In the genomic region with DNA sequence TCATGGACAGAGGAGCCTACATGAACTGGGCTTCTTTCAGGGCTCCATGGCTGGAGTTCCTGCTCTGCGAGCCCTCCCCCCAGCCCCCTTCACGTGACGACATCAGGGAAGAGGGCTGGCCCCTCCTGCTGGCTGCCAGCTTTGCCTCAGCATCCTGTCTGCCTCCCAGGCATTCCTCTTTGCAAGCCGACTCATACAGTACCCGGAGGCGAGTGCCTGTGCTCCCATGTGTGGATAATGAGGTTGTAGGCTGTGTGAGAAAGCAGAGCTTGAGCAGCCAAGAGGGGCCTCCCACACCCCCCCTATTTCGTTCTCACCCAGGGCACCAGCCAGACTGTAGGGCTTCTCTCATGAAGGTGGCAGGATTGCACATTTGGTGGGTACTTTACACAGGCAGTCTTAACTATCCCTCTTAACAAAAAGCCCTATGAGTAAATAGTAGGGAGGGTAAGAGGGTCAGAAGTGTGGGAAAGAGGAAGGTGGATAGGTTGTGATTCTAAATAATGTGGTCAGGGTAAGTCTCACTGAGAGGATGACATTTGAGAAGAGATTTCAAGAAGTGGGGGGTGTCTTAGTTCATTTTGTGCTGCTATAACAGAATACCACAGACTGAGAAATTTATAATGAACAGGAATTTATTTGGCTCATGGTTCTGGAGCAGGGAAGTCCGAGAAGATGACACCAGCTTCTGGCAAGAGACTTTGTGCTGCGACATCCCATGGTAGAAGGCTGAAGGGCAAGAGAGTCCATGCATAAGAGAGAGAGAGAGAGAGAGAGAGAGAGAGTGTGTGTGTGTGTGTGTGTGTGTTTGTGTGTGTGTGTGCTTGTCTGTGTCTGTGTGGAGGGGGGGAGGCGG, we compare ENCODE assay signal across 1 cellular context.
TF ChIP-seq lines count a peak whose summit lies in the region.

No MANE protein-coding gene starts in this region.

TF ChIP-seq in H1, 55 proteins besides CTCF, POLR2A, EP300 and RAD21 (continued from another document):
- TF ChIP-seq, protein P1, sequence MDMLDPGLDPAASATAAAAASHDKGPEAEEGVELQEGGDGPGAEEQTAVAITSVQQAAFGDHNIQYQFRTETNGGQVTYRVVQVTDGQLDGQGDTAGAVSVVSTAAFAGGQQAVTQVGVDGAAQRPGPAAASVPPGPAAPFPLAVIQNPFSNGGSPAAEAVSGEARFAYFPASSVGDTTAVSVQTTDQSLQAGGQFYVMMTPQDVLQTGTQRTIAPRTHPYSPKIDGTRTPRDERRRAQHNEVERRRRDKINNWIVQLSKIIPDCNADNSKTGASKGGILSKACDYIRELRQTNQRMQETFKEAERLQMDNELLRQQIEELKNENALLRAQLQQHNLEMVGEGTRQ (IDR thresholded peaks at IDR 0.05; ENCODE audit: low read length): peak; percentile 83
- peak; percentile 76 for TF ChIP-seq CREB1 (IDR thresholded peaks at IDR 0.05)
- peak; percentile 26; the same call in 1 of the 2 replicates for TF ChIP-seq JUND (IDR thresholded peaks at IDR 0.05; ENCODE audit: low read length)
- TF ChIP-seq SIX5 (IDR thresholded peaks at IDR 0.05; ENCODE audit: low read depth, low read length): no peak
- TF ChIP-seq BACH1 (IDR thresholded peaks at IDR 0.05; ENCODE audit: low read length): no peak
- no peak for TF ChIP-seq NANOG (IDR thresholded peaks at IDR 0.05; ENCODE audit: insufficient read depth, low read depth, low read length, poor library complexity, severe bottlenecking)
- no peak for TF ChIP-seq MAFK (IDR thresholded peaks at IDR 0.05; ENCODE audit: low read depth, low read length)
- no peak for TF ChIP-seq KDM4A (IDR thresholded peaks at IDR 0.05; ENCODE audit: low read depth, low read length, severe bottlenecking)
- peak; percentile 64 for TF ChIP-seq TBP (IDR thresholded peaks at IDR 0.05; ENCODE audit: low read depth, low read length)
- TF ChIP-seq SIRT6 (IDR thresholded peaks at IDR 0.05; ENCODE audit: low read length): no peak
- TF ChIP-seq, protein P2, sequence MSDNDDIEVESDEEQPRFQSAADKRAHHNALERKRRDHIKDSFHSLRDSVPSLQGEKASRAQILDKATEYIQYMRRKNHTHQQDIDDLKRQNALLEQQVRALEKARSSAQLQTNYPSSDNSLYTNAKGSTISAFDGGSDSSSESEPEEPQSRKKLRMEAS (IDR thresholded peaks at IDR 0.05): peak; percentile 33; the same call in 1 of the 2 replicates
- peak; percentile 60; the same call in 1 of the 2 replicates for TF ChIP-seq TAF1 (IDR thresholded peaks at IDR 0.05; ENCODE audit: low read depth, low read length)
- no peak for TF ChIP-seq CHD1 (IDR thresholded peaks at IDR 0.05; ENCODE audit: low read depth, low read length)
- TF ChIP-seq, protein P3, sequence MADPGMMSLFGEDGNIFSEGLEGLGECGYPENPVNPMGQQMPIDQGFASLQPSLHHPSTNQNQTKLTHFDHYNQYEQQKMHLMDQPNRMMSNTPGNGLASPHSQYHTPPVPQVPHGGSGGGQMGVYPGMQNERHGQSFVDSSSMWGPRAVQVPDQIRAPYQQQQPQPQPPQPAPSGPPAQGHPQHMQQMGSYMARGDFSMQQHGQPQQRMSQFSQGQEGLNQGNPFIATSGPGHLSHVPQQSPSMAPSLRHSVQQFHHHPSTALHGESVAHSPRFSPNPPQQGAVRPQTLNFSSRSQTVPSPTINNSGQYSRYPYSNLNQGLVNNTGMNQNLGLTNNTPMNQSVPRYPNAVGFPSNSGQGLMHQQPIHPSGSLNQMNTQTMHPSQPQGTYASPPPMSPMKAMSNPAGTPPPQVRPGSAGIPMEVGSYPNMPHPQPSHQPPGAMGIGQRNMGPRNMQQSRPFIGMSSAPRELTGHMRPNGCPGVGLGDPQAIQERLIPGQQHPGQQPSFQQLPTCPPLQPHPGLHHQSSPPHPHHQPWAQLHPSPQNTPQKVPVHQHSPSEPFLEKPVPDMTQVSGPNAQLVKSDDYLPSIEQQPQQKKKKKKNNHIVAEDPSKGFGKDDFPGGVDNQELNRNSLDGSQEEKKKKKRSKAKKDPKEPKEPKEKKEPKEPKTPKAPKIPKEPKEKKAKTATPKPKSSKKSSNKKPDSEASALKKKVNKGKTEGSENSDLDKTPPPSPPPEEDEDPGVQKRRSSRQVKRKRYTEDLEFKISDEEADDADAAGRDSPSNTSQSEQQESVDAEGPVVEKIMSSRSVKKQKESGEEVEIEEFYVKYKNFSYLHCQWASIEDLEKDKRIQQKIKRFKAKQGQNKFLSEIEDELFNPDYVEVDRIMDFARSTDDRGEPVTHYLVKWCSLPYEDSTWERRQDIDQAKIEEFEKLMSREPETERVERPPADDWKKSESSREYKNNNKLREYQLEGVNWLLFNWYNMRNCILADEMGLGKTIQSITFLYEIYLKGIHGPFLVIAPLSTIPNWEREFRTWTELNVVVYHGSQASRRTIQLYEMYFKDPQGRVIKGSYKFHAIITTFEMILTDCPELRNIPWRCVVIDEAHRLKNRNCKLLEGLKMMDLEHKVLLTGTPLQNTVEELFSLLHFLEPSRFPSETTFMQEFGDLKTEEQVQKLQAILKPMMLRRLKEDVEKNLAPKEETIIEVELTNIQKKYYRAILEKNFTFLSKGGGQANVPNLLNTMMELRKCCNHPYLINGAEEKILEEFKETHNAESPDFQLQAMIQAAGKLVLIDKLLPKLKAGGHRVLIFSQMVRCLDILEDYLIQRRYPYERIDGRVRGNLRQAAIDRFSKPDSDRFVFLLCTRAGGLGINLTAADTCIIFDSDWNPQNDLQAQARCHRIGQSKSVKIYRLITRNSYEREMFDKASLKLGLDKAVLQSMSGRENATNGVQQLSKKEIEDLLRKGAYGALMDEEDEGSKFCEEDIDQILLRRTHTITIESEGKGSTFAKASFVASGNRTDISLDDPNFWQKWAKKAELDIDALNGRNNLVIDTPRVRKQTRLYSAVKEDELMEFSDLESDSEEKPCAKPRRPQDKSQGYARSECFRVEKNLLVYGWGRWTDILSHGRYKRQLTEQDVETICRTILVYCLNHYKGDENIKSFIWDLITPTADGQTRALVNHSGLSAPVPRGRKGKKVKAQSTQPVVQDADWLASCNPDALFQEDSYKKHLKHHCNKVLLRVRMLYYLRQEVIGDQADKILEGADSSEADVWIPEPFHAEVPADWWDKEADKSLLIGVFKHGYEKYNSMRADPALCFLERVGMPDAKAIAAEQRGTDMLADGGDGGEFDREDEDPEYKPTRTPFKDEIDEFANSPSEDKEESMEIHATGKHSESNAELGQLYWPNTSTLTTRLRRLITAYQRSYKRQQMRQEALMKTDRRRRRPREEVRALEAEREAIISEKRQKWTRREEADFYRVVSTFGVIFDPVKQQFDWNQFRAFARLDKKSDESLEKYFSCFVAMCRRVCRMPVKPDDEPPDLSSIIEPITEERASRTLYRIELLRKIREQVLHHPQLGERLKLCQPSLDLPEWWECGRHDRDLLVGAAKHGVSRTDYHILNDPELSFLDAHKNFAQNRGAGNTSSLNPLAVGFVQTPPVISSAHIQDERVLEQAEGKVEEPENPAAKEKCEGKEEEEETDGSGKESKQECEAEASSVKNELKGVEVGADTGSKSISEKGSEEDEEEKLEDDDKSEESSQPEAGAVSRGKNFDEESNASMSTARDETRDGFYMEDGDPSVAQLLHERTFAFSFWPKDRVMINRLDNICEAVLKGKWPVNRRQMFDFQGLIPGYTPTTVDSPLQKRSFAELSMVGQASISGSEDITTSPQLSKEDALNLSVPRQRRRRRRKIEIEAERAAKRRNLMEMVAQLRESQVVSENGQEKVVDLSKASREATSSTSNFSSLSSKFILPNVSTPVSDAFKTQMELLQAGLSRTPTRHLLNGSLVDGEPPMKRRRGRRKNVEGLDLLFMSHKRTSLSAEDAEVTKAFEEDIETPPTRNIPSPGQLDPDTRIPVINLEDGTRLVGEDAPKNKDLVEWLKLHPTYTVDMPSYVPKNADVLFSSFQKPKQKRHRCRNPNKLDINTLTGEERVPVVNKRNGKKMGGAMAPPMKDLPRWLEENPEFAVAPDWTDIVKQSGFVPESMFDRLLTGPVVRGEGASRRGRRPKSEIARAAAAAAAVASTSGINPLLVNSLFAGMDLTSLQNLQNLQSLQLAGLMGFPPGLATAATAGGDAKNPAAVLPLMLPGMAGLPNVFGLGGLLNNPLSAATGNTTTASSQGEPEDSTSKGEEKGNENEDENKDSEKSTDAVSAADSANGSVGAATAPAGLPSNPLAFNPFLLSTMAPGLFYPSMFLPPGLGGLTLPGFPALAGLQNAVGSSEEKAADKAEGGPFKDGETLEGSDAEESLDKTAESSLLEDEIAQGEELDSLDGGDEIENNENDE (IDR thresholded peaks at IDR 0.05; ENCODE audit: insufficient replicate concordance, low read length): no peak
- TF ChIP-seq CEBPB (IDR thresholded peaks at IDR 0.05; ENCODE audit: low read depth, low read length): no peak
- no peak for TF ChIP-seq RNF2 (IDR thresholded peaks at IDR 0.05; ENCODE audit: borderline replicate concordance, low read depth, low read length, missing control alignments, poor library complexity, severe bottlenecking)
- TF ChIP-seq CBX5 (IDR thresholded peaks at IDR 0.05; ENCODE audit: low read depth, low read length): no peak
- TF ChIP-seq JUN (IDR thresholded peaks at IDR 0.05; ENCODE audit: low read depth, low read length): no peak
- no peak for TF ChIP-seq CHD2 (IDR thresholded peaks at IDR 0.05; ENCODE audit: low read length)
- TF ChIP-seq ZNF274 (IDR thresholded peaks at IDR 0.05; ENCODE audit: borderline replicate concordance, extremely low read depth, low read length): no peak
- TF ChIP-seq TEAD4 (IDR thresholded peaks at IDR 0.05; ENCODE audit: low read depth, low read length): 0 out of 2 replicates have a peak, but pooled peaks have one; percentile 30
- TF ChIP-seq YY1 (IDR thresholded peaks at IDR 0.05; ENCODE audit: low read depth, low read length): 0 out of 2 replicates have a peak, but pooled peaks have one; percentile 24
- TF ChIP-seq, protein P4, sequence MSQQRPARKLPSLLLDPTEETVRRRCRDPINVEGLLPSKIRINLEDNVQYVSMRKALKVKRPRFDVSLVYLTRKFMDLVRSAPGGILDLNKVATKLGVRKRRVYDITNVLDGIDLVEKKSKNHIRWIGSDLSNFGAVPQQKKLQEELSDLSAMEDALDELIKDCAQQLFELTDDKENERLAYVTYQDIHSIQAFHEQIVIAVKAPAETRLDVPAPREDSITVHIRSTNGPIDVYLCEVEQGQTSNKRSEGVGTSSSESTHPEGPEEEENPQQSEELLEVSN (IDR thresholded peaks at IDR 0.05): no peak
- TF ChIP-seq NRF1 (IDR thresholded peaks at IDR 0.05; ENCODE audit: low read depth, low read length): no peak
- TF ChIP-seq SIN3A (conservative IDR thresholded peaks at IDR 0.05 in 1 of 2, IDR thresholded peaks at IDR 0.05 in 1 of 2; ENCODE audit: low read depth in 1 of 2, low read length in 2 of 2): no peak
- TF ChIP-seq EZH2 (IDR thresholded peaks at IDR 0.05; ENCODE audit: low read depth, low read length, severe bottlenecking): no peak
- no peak for TF ChIP-seq FOSL1 (IDR thresholded peaks at IDR 0.05; ENCODE audit: insufficient read depth, low read depth, low read length)
- TF ChIP-seq SRF (IDR thresholded peaks at IDR 0.05; ENCODE audit: low read depth, low read length): no peak
- no peak for TF ChIP-seq HDAC2 (IDR thresholded peaks at IDR 0.05; ENCODE audit: borderline replicate concordance in 1 of 2, low read depth in 2 of 2, low read length in 2 of 2)
- TF ChIP-seq, protein P5, sequence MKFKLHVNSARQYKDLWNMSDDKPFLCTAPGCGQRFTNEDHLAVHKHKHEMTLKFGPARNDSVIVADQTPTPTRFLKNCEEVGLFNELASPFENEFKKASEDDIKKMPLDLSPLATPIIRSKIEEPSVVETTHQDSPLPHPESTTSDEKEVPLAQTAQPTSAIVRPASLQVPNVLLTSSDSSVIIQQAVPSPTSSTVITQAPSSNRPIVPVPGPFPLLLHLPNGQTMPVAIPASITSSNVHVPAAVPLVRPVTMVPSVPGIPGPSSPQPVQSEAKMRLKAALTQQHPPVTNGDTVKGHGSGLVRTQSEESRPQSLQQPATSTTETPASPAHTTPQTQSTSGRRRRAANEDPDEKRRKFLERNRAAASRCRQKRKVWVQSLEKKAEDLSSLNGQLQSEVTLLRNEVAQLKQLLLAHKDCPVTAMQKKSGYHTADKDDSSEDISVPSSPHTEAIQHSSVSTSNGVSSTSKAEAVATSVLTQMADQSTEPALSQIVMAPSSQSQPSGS (IDR thresholded peaks at IDR 0.05; ENCODE audit: low read length): no peak
- TF ChIP-seq RBBP5 (IDR thresholded peaks at IDR 0.05; ENCODE audit: borderline replicate concordance, low read depth, low read length): peak; percentile 37; the same call in 1 of the 2 replicates
- no peak for TF ChIP-seq TAF7 (optimal IDR thresholded peaks at IDR 0.05; ENCODE audit: borderline replicate concordance, low read depth, low read length)
- no peak for TF ChIP-seq GTF2F1 (IDR thresholded peaks at IDR 0.05; ENCODE audit: borderline replicate concordance, low read depth, low read length)
- TF ChIP-seq POU5F1 (IDR thresholded peaks at IDR 0.05; ENCODE audit: low read depth, low read length): no peak
